In the genomic region with DNA sequence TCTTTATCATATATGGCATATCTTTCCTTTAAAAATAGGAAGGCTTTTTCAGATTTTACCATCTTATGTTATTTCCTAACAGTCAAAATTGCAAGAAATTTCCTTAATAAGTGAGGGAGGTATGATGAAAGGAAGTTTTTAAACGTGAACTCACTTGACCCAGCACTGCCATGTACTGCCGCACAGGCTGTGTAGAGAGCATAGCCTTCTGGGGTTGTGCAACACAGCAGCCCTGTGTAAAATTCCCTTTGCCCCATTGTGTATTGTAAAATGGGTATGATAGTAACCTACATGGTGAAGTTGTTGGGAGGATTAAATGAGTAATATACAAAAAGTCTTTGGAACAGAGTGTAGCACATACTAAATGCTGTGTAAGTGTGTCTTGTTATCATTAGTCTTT, we compare ENCODE assay signal across 15 cellular contexts.
DNase-seq lines count a peak whose midpoint lies in the region; ATAC-seq and TF ChIP-seq lines count a peak whose summit lies in the region.
"Had no signal": no experiment of that assay in that cellular context is flagged by ENCODE, and none has a peak within 500 bp of the region (broad histone marks: within the 10 kb centered on the region; RNA-seq: fewer than 3 reads in every experiment).

No MANE protein-coding gene starts in this region.

- POLR2A ChIA-PET in OCI-LY7 (lab: Charles Lee) = interaction anchor here (0.6 kb wide), 3 partner anchors 132 to 1775 kb away, joined by 3 to 4 read pairs (median 3); no protein-coding TSS in a partner anchor

- H2AFZ ChIP-seq in OCI-LY7 (ENCODE audit: low read length) (no peak overlapping the region), parathyroid adenoma (no peak overlapping the region)

- intact Hi-C loops in OCI-LY7 (cut with micrococcal nuclease; ENCODE audit: unreplicated experiment) = loop anchor here (5.0 kb wide), 2 partner anchors 306 to 644 kb away; partner anchors contain the start of genes TTC14 and USP13

- H3K4me2 ChIP-seq in OCI-LY7 (ENCODE audit: low read length) = peak overlapping the region; percentile 63; the same call in 1 of the 2 replicates
- no peak overlapping the region for H3K4me2 ChIP-seq in parathyroid adenoma (ENCODE audit: low read length)

- no peaks in the 10 kb centered on the region for H4K20me1 ChIP-seq in OCI-LY7 (ENCODE audit: insufficient read depth, low read length)

- H3K27ac ChIP-seq in OCI-LY7 (ENCODE audit: low read depth, low read length, poor library complexity, severe bottlenecking) (no peak overlapping the region), parathyroid adenoma (peak overlapping the region; percentile 37)
- H3K27ac ChIP-seq: SJSA1 had no signal

- H3K27me3 ChIP-seq in parathyroid adenoma (ENCODE audit: control insufficient read depth, insufficient read depth, low read length) = no peaks in the 10 kb centered on the region
- H3K27me3 ChIP-seq: SJSA1 had no signal

- TF ChIP-seq CTCF in NB4 (IDR thresholded peaks at IDR 0.05; ENCODE audit: low read depth, low read length) = no peak
- TF ChIP-seq CTCF in OCI-LY7 (conservative IDR thresholded peaks at IDR 0.05; ENCODE audit: low read length) = no peak
- TF ChIP-seq CTCF in parathyroid adenoma (IDR thresholded peaks at IDR 0.05) = no peak

- H3K36me3 ChIP-seq in OCI-LY7 (ENCODE audit: insufficient read depth, low read length) (no peaks in the 10 kb centered on the region), parathyroid adenoma (ENCODE audit: control insufficient read depth, insufficient read depth, low read length) (no peaks in the 10 kb centered on the region)
- H3K36me3 ChIP-seq: HAP-1, SJSA1 had no signal

- peaks cover 84% of the 10 kb centered on the region for H3K4me1 ChIP-seq in OCI-LY7 (ENCODE audit: insufficient read depth, low read length, poor library complexity, severe bottlenecking)
- H3K4me1 ChIP-seq in parathyroid adenoma = peaks cover 43% of the 10 kb centered on the region
- H3K4me1 ChIP-seq: HAP-1, SJSA1 had no signal

- no TSS peak for BruUV-seq in OCI-LY7 (replicated peaks; lab: Mats Ljungman, UMichigan)

- ATAC-seq in HG02763 (IDR thresholded peaks at IDR 0.05; ENCODE audit: unreplicated experiment) = no peak

- CTCF ChIA-PET in OCI-LY7 (lab: Charles Lee; ENCODE audit: unreplicated experiment) = no interaction called here

- H3K4me3 ChIP-seq in NB4 (ENCODE audit: low read depth, low read length) (no peak overlapping the region), OCI-LY7 (ENCODE audit: low read depth, low read length, poor library complexity, severe bottlenecking) (no peak overlapping the region), parathyroid adenoma (ENCODE audit: low read depth, low read length) (no peak overlapping the region)
- H3K4me3 ChIP-seq: GM12878, HAP-1, SJSA1 had no signal

- peaks cover 4% of the 10 kb centered on the region; the same call in 1 of the 2 replicates for H3K9me3 ChIP-seq in OCI-LY7 (ENCODE audit: low read length)
- no peaks in the 10 kb centered on the region for H3K9me3 ChIP-seq in parathyroid adenoma (ENCODE audit: control insufficient read depth, low read length)
- H3K9me3 ChIP-seq: HAP-1, SJSA1 had no signal

- DNase-seq in SIG-M5 treated with dmso at 0.1 percent for 504 hours (lab: John Stamatoyannopoulos, UW; ENCODE audit: unreplicated experiment) = peak; percentile 24
- DNase-seq in SIG-M5 (lab: John Stamatoyannopoulos, UW) = no peak
- peak; percentile 37 for DNase-seq in NB4 (ENCODE audit: low read depth)
- no peak for DNase-seq in OCI-LY7 (ENCODE audit: low spot score)
- DNase-seq in GDM1 (lab: John Stamatoyannopoulos, UW) = no peak
- DNase-seq in activated CD4-positive, alpha-beta T cell treated with anti-CD3 and anti-CD28 coated beads for 1 hour = no peak
- DNase-seq: DMS53; NCI-H1436; NCI-H2081 treated with DMSO at 0.1 percent for 48 hours; NK-92 treated with Interleukin-12 subunit alpha and Interleukin-12 subunit beta, amount 100 ng/mL, for 24 hours had no signal

- no peak for TF ChIP-seq POLR2A in NB4 (IDR thresholded peaks at IDR 0.05; ENCODE audit: extremely low read depth, insufficient read length)

- H3K9me2 ChIP-seq in OCI-LY7 (ENCODE audit: insufficient read depth, low read length) = no peaks in the 10 kb centered on the region

- H3K9ac ChIP-seq in parathyroid adenoma = no peak overlapping the region

- no peaks in the 10 kb centered on the region for H3K79me2 ChIP-seq in OCI-LY7 (ENCODE audit: insufficient read depth, low read depth, low read length)
- H3K79me2 ChIP-seq in parathyroid adenoma = peaks cover 14% of the 10 kb centered on the region

Comparison
In these comparisons a context has a peak if more than half of its experiments do, and no peak if none do; other contexts are left out.
1. DNase-seq: peak in SIG-M5 treated with dmso at 0.1 percent for 504 hours (single experiment) and NB4 (single experiment); none in SIG-M5 (single experiment), OCI-LY7 (single experiment), GDM1 (single experiment) and activated CD4-positive, alpha-beta T cell treated with anti-CD3 and anti-CD28 coated beads for 1 hour (single experiment).